In the genomic region with DNA sequence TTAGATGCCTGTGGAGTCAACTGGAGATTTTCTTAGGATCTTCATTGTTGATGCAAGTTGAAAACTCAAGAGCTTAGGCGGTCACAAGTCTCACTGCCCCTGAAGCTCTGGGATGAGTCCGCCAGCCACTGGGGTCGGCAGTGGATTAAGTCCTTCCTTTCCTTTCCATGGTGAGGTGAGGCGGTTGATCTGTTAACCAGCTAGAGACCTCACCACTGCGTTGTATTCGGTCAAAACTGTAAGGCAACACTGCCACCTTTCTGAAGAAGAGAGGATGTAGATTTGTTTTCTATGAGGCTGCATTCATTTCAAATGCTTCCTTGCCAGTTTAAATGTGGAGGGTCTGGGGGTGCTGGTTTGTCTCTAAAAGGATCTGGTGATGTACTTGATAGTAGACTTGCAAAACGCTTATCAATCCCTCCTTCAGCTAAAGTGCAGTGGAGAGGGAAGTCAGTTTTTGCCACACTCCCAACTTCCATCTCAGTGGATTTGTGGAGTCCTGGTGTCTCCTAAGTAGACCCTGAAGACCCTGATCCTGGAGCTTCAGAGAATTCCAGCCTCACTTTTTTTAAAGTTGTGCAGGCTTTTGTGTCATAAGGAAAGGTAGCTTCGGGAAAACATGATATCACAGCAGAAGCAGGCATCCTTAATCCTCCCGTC, we compare ENCODE assay signal across 1 cellular context.
TF ChIP-seq lines count a peak whose summit lies in the region.

No MANE protein-coding gene starts in this region.

TF ChIP-seq in IMR-90, 13 proteins besides CTCF, POLR2A, EP300 and RAD21:
- TF ChIP-seq BHLHE40 (IDR thresholded peaks at IDR 0.05; ENCODE audit: low read depth, low read length) (no peak), SMC3 (IDR thresholded peaks at IDR 0.05; ENCODE audit: low read depth, low read length) (peak; percentile 90), CEBPB (IDR thresholded peaks at IDR 0.05; ENCODE audit: low read depth, low read length) (no peak), RCOR1 (IDR thresholded peaks at IDR 0.05; ENCODE audit: insufficient replicate concordance, low read length) (no peak), MAFK (IDR thresholded peaks at IDR 0.05; ENCODE audit: low read depth, low read length) (no peak), CHD1 (IDR thresholded peaks at IDR 0.05; ENCODE audit: low read depth, low read length) (peak; percentile 49; the same call in 1 of the 2 replicates), RFX5 (IDR thresholded peaks at IDR 0.05; ENCODE audit: low read depth, low read length) (no peak), MXI1 (IDR thresholded peaks at IDR 0.05; ENCODE audit: borderline replicate concordance, low read depth, low read length) (no peak)
- TF ChIP-seq, protein P1, sequence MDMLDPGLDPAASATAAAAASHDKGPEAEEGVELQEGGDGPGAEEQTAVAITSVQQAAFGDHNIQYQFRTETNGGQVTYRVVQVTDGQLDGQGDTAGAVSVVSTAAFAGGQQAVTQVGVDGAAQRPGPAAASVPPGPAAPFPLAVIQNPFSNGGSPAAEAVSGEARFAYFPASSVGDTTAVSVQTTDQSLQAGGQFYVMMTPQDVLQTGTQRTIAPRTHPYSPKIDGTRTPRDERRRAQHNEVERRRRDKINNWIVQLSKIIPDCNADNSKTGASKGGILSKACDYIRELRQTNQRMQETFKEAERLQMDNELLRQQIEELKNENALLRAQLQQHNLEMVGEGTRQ (IDR thresholded peaks at IDR 0.05; ENCODE audit: low read depth, low read length): no peak
- TF ChIP-seq, protein P2, sequence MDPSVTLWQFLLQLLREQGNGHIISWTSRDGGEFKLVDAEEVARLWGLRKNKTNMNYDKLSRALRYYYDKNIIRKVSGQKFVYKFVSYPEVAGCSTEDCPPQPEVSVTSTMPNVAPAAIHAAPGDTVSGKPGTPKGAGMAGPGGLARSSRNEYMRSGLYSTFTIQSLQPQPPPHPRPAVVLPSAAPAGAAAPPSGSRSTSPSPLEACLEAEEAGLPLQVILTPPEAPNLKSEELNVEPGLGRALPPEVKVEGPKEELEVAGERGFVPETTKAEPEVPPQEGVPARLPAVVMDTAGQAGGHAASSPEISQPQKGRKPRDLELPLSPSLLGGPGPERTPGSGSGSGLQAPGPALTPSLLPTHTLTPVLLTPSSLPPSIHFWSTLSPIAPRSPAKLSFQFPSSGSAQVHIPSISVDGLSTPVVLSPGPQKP (IDR thresholded peaks at IDR 0.05; ENCODE audit: borderline replicate concordance, low read depth, low read length): no peak
